In the genomic region with DNA sequence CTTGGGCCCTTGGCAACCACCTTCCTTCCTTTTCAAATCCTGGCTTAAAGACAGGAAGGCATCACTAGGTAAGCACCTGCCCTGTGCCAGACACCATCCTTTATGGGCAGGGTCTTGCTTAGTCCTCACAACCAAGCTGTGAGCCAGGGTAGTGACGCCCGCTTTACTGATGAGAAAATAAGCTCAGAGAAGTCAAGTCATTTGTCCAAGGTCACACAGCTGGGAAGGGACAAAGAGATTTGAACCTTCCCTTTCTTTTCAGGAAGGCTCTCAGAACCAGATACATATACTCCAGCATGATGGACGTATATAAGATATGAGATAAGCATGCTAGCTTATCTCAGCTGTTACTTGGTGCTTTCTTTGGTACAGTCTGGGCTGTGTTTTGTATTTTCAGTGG, we compare ENCODE assay signal across 29 cellular contexts.
"Had no signal": no experiment of that assay in that cellular context is flagged by ENCODE, and none has a peak within 500 bp of the region (broad histone marks: within the 10 kb centered on the region; RNA-seq: fewer than 3 reads in every experiment).

No MANE protein-coding gene starts in this region.

- H3K36me3 ChIP-seq: neutrophil, ovary, thyroid gland had no signal

- H3K27me3 ChIP-seq: left lung, neural progenitor cell, neutrophil, ovary, right atrium auricular region, stomach, testis, thyroid gland, upper lobe of right lung had no signal

- H3K27me3 Mint-ChIP-seq: progenitor cell of endocrine pancreas had no signal

- H3K9ac ChIP-seq: neural progenitor cell had no signal

- H3K27ac ChIP-seq: left lung, lower lobe of right lung, neural progenitor cell, neutrophil, ovary, right atrium auricular region, skin epidermis, stomach, testis, thyroid gland, upper lobe of right lung had no signal

- H3K4me3 ChIP-seq: left lung, lower lobe of right lung, neural progenitor cell, ovary, right atrium auricular region, skin epidermis, stomach, testis, thyroid gland, upper lobe of right lung had no signal

- DNase-seq: left colon; left lung; lower lobe of right lung; mammary epithelial cell; mesenchymal stem cell; naive B cell; natural killer cell; nephron progenitor cell; occipital lobe; ovary; stimulated activated CD4-positive, alpha-beta T cell treated with anti-CD3 and anti-CD28 coated beads, Interleukin-12 subunit alpha, Interleukin-12 subunit beta, amount 100 ng/mL, for 4 hours; stimulated activated CD4-positive, alpha-beta T cell treated with anti-CD3 and anti-CD28 coated beads, Interleukin-15, amount 100 ng/mL, for 24 hours; stimulated activated CD4-positive, alpha-beta T cell treated with anti-CD3 and anti-CD28 coated beads, Interleukin-2, amount 100 ng/mL, for 24 hours; stimulated activated CD4-positive, alpha-beta T cell treated with anti-CD3 and anti-CD28 coated beads, Interleukin-4, amount 100 ng/mL, for 1 hour; stimulated activated naive B cell treated with anti-CD40 and anti-IgM and Interleukin-4, amounts not matched to agents 10 μg/mL and 1 μg/mL and 100 μg/mL, for 72 hours; stimulated activated naive CD8-positive, alpha-beta T cell treated with anti-CD3 and anti-CD28 coated beads, Interleukin-15, Interleukin-2, amounts not matched to agents 100 U/mL and 50 U/mL, for 24 hours; stomach; testis; thyroid gland; trophoblast cell; upper lobe of right lung had no signal

- H3K36me3 Mint-ChIP-seq: naive B cell; natural killer cell; stimulated activated naive B cell treated with anti-CD40 and anti-IgM and Interleukin-4, amounts not matched to agents 10 μg/mL and 1 μg/mL and 100 μg/mL, for 72 hours had no signal

- H3K4me1 ChIP-seq: lower lobe of right lung, neural progenitor cell, upper lobe of right lung had no signal

- H2AFZ ChIP-seq: neural progenitor cell had no signal

- H3K9me3 Mint-ChIP-seq: natural killer cell; stimulated activated naive B cell treated with anti-CD40 and anti-IgM and Interleukin-4, amounts not matched to agents 10 μg/mL and 1 μg/mL and 100 μg/mL, for 72 hours had no signal

- H3K27ac Mint-ChIP-seq: naive B cell; natural killer cell; nephron progenitor cell; neural progenitor cell; stimulated activated naive B cell treated with anti-CD40 and anti-IgM and Interleukin-4, amounts not matched to agents 10 μg/mL and 1 μg/mL and 100 μg/mL, for 72 hours had no signal

- H3K9me3 ChIP-seq: left lung, lower lobe of right lung, neutrophil, ovary, right atrium auricular region, stomach, testis, thyroid gland, upper lobe of right lung had no signal

- ATAC-seq: left colon; left lung; sciatic nerve; stimulated activated naive CD8-positive, alpha-beta T cell treated with anti-CD3 and anti-CD28 coated beads, Interleukin-15, Interleukin-2, amounts not matched to agents 100 U/mL and 50 U/mL, for 24 hours had no signal

- H3K4me1 Mint-ChIP-seq: naive B cell, nephron progenitor cell, neural progenitor cell had no signal

- H3K4me2 ChIP-seq: neural progenitor cell had no signal

- FAIRE-seq: keratinocyte, urothelium cell line had no signal

- H3K4me3 Mint-ChIP-seq: naive B cell; natural killer cell; nephron progenitor cell; neural progenitor cell; stimulated activated naive B cell treated with anti-CD40 and anti-IgM and Interleukin-4, amounts not matched to agents 10 μg/mL and 1 μg/mL and 100 μg/mL, for 72 hours had no signal
